Comparison of ENCODE assay signal across 2 cellular contexts in the genomic region with DNA sequence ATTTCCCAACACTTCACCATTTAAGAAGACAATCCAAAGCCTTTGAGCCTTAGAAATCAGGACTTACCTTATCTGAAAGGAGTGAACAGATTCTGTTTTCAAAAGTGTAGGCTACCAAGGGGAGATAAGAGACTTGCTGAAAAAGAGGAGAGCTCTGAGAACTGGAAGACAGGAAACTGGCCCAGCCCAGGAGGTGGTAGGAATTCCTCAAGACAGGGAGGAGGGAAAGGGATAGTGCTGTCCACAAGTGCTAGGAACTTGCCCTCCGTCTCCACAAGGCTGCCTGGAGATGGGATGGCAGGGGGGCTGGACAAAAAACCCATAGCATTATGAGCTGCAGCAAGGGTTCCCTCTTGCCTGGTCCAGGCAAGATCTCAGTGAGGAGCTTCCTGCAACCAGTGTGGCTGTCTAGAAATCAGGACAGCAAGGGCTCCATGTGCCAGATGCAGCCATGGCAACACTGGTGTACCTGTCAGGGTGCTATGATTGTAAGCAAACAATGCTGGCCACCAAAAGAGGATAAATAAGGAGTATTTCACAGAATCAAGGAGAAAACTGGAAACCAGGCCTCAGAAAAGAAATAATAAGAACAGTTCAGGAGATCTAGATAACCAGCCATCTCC.
TF ChIP-seq lines count a peak whose summit lies in the region.

No MANE protein-coding gene starts in this region.

TF ChIP-seq in GM23338, 12 proteins besides CTCF, POLR2A, EP300 and RAD21 (continued from another document and continues in another):
- TF ChIP-seq, protein P1, sequence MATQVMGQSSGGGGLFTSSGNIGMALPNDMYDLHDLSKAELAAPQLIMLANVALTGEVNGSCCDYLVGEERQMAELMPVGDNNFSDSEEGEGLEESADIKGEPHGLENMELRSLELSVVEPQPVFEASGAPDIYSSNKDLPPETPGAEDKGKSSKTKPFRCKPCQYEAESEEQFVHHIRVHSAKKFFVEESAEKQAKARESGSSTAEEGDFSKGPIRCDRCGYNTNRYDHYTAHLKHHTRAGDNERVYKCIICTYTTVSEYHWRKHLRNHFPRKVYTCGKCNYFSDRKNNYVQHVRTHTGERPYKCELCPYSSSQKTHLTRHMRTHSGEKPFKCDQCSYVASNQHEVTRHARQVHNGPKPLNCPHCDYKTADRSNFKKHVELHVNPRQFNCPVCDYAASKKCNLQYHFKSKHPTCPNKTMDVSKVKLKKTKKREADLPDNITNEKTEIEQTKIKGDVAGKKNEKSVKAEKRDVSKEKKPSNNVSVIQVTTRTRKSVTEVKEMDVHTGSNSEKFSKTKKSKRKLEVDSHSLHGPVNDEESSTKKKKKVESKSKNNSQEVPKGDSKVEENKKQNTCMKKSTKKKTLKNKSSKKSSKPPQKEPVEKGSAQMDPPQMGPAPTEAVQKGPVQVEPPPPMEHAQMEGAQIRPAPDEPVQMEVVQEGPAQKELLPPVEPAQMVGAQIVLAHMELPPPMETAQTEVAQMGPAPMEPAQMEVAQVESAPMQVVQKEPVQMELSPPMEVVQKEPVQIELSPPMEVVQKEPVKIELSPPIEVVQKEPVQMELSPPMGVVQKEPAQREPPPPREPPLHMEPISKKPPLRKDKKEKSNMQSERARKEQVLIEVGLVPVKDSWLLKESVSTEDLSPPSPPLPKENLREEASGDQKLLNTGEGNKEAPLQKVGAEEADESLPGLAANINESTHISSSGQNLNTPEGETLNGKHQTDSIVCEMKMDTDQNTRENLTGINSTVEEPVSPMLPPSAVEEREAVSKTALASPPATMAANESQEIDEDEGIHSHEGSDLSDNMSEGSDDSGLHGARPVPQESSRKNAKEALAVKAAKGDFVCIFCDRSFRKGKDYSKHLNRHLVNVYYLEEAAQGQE (IDR thresholded peaks at IDR 0.05; ENCODE audit: unreplicated experiment) = no peak
- TF ChIP-seq ZNF331 (CRISPR knock-in tag; IDR thresholded peaks at IDR 0.05; ENCODE audit: low read depth) (no peak), NANOG (IDR thresholded peaks at IDR 0.05; ENCODE audit: borderline replicate concordance) (no peak), EZH2 (IDR thresholded peaks at IDR 0.05; ENCODE audit: low read depth, unreplicated experiment) (no peak), POLR2AphosphoS5 (IDR thresholded peaks at IDR 0.05; ENCODE audit: low read depth) (no peak), ZNF114 (CRISPR knock-in tag; IDR thresholded peaks at IDR 0.05) (no peak), CREB1 (CRISPR knock-in tag; IDR thresholded peaks at IDR 0.05; ENCODE audit: low read depth) (no peak), JUNB (IDR thresholded peaks at IDR 0.05; ENCODE audit: unreplicated experiment) (no peak), EZH2phosphoT487 (IDR thresholded peaks at IDR 0.05; ENCODE audit: unreplicated experiment) (no peak)
- TF ChIP-seq, protein P2, sequence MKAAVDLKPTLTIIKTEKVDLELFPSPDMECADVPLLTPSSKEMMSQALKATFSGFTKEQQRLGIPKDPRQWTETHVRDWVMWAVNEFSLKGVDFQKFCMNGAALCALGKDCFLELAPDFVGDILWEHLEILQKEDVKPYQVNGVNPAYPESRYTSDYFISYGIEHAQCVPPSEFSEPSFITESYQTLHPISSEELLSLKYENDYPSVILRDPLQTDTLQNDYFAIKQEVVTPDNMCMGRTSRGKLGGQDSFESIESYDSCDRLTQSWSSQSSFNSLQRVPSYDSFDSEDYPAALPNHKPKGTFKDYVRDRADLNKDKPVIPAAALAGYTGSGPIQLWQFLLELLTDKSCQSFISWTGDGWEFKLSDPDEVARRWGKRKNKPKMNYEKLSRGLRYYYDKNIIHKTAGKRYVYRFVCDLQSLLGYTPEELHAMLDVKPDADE (IDR thresholded peaks at IDR 0.05) = no peak

TF ChIP-seq in WTC11, 78 proteins besides CTCF, POLR2A, EP300 and RAD21 (continued from another document):
- TF ChIP-seq CDX4 (CRISPR knock-in tag; IDR thresholded peaks at IDR 0.05; ENCODE audit: borderline replicate concordance) (no peak), AFF4 (CRISPR knock-in tag; IDR thresholded peaks at IDR 0.05; ENCODE audit: borderline replicate concordance) (no peak), NR3C1 (CRISPR knock-in tag; conservative IDR thresholded peaks at IDR 0.05; ENCODE audit: low read depth) (no peak), ZNF263 (CRISPR knock-in tag; IDR thresholded peaks at IDR 0.05; ENCODE audit: low read depth) (no peak), ATF2 (CRISPR knock-in tag; IDR thresholded peaks at IDR 0.05; ENCODE audit: borderline replicate concordance, low read depth) (no peak), OVOL2 (CRISPR knock-in tag; IDR thresholded peaks at IDR 0.05; ENCODE audit: borderline replicate concordance) (no peak), NFATC4 (CRISPR knock-in tag; IDR thresholded peaks at IDR 0.05) (no peak), ZMAT4 (CRISPR knock-in tag; IDR thresholded peaks at IDR 0.05) (no peak), CREM (CRISPR knock-in tag; IDR thresholded peaks at IDR 0.05) (no peak), TEAD1 (CRISPR knock-in tag; IDR thresholded peaks at IDR 0.05) (no peak)
- TF ChIP-seq, protein P3, sequence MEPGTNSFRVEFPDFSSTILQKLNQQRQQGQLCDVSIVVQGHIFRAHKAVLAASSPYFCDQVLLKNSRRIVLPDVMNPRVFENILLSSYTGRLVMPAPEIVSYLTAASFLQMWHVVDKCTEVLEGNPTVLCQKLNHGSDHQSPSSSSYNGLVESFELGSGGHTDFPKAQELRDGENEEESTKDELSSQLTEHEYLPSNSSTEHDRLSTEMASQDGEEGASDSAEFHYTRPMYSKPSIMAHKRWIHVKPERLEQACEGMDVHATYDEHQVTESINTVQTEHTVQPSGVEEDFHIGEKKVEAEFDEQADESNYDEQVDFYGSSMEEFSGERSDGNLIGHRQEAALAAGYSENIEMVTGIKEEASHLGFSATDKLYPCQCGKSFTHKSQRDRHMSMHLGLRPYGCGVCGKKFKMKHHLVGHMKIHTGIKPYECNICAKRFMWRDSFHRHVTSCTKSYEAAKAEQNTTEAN (CRISPR knock-in tag; IDR thresholded peaks at IDR 0.05) = no peak
